In the genomic region with DNA sequence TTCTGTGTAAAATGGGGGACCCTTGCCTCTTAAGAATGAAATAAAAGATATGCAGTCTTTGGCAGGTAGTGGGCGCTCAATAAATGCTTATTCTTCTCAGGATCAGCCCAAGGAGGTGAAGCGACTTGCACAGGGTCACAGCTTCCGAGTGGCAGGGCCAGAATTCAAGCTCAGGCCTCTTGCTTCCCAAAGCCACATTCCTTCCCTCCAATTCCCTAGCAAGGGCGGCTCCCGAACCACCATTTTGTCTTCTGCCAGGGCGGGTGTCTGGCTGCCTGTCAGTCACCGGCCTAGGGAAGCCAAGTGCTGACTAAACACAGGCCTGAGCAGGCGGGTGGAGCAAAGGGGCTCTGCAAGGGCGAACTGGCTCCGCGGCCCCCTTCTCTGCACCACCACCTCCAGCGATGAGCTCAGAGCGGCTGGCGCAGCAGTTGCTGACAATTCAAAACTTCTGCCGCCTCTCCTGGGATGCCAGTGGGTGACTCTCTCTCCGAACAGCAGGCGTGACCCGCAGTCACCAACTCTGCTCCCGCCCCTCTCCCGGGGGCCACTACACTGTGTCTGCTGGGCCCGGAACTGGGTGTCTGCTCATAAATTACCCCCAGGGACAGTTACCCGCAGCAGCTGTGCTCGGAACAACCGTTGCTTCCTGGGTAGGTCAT, we compare ENCODE assay signal across 8 cellular contexts. TPM values are rescaled to one million over a fixed set of nuclear protein-coding genes. Genes with fewer than 3 reads are reported as not detected.
DNase-seq lines count a peak whose midpoint lies in the region; ATAC-seq and TF ChIP-seq lines count a peak whose summit lies in the region.

No MANE protein-coding gene starts in this region.

- BruUV-seq in MCF 10A (replicated peaks; lab: Mats Ljungman, UMichigan) = no TSS peak

- ATAC-seq in HG03469 (IDR thresholded peaks at IDR 0.05; ENCODE audit: unreplicated experiment) = no peak
- no peak for ATAC-seq in GM21515 (IDR thresholded peaks at IDR 0.05; ENCODE audit: unreplicated experiment)

- H3K9me3 ChIP-seq in breast epithelium (no peaks in the 10 kb centered on the region), neural progenitor cell (ENCODE audit: low read depth) (no peaks in the 10 kb centered on the region)

- DNase-seq in breast epithelium (ENCODE audit: low spot score in 2 of 2) (no peak), MCF 10A (ENCODE audit: unreplicated experiment) (no peak), fibroblast of the aortic adventitia (ENCODE audit: low read depth) (peak; percentile 82), neural progenitor cell (ENCODE audit: low spot score) (peak; percentile 52), cerebellum (ENCODE audit: low spot score) (no peak)
- no peak for DNase-seq in T-helper 2 cell treated with Interferon-gamma antibody and Interleukin-4, amounts not matched to agents 5 μg/mL and 100 μg/mL, for 36 hours (ENCODE audit: low spot score)

- H3K36me3 ChIP-seq in breast epithelium (no peaks in the 10 kb centered on the region), neural progenitor cell (no peaks in the 10 kb centered on the region)

- H3K4me1 Mint-ChIP-seq in MCF 10A (ENCODE audit: insufficient read depth, unreplicated experiment) (peaks cover 2% of the 10 kb centered on the region), neural progenitor cell (peaks cover 69% of the 10 kb centered on the region)
- H3K4me1 Mint-ChIP-seq in T-helper 2 cell treated with Interferon-gamma antibody and Interleukin-4, amounts not matched to agents 5 μg/mL and 100 μg/mL, for 36 hours (ENCODE audit: low read depth) = peaks cover 17% of the 10 kb centered on the region

- TF ChIP-seq CTCF in breast epithelium (IDR thresholded peaks at IDR 0.05) (peak in 1 of 3 donors; percentile 13), MCF 10A (IDR thresholded peaks at IDR 0.05; ENCODE audit: unreplicated experiment) (no peak), fibroblast of the aortic adventitia (IDR thresholded peaks at IDR 0.05; ENCODE audit: insufficient read depth, low read length) (peak; percentile 33), neural progenitor cell (IDR thresholded peaks at IDR 0.05) (peak; percentile 36)

- no peak overlapping the region for H3K4me3 Mint-ChIP-seq in MCF 10A (ENCODE audit: unreplicated experiment)
- H3K4me3 Mint-ChIP-seq in T-helper 2 cell treated with Interferon-gamma antibody and Interleukin-4, amounts not matched to agents 5 μg/mL and 100 μg/mL, for 36 hours = no peak overlapping the region
- H3K4me3 Mint-ChIP-seq in neural progenitor cell = no peak overlapping the region

- no peak overlapping the region for H3K9ac ChIP-seq in neural progenitor cell

- peaks cover 71% of the 10 kb centered on the region for H3F3A ChIP-seq in neural progenitor cell (ENCODE audit: low read depth)

- H3K4me3 ChIP-seq in breast epithelium (peak overlapping the region in 1 of 3 donors; percentile 27), fibroblast of the aortic adventitia (ENCODE audit: low read depth, low read length) (no peak overlapping the region), neural progenitor cell (no peak overlapping the region)

- POLR2A ChIA-PET in MCF 10A (lab: Yijun Ruan, JAX) = interaction anchor here (0.5 to 1.5 kb wide), 5 partner anchors 8 to 103 kb away, joined by 3 to 4 read pairs (median 3); a partner anchor contains a TSS

- H3K9me3 Mint-ChIP-seq in MCF 10A (ENCODE audit: unreplicated experiment) (no peaks in the 10 kb centered on the region), neural progenitor cell (no peaks in the 10 kb centered on the region)
- H3K9me3 Mint-ChIP-seq in T-helper 2 cell treated with Interferon-gamma antibody and Interleukin-4, amounts not matched to agents 5 μg/mL and 100 μg/mL, for 36 hours = no peaks in the 10 kb centered on the region

- no peak for TF ChIP-seq POLR2A in breast epithelium (IDR thresholded peaks at IDR 0.05)

- H3K27ac Mint-ChIP-seq in MCF 10A (ENCODE audit: low read depth, unreplicated experiment) (no peak overlapping the region), neural progenitor cell (peak overlapping the region; percentile 33)
- peak overlapping the region; percentile 45 for H3K27ac Mint-ChIP-seq in T-helper 2 cell treated with Interferon-gamma antibody and Interleukin-4, amounts not matched to agents 5 μg/mL and 100 μg/mL, for 36 hours

- H3K27me3 ChIP-seq in breast epithelium = no peaks in the 10 kb centered on the region
- H3K27me3 ChIP-seq in neural progenitor cell = no peaks in the 10 kb centered on the region

- H3K27me3 Mint-ChIP-seq in MCF 10A (ENCODE audit: insufficient read depth, unreplicated experiment) (no peaks in the 10 kb centered on the region), neural progenitor cell (ENCODE audit: insufficient read depth, low read depth) (peaks cover 5% of the 10 kb centered on the region)
- H3K27me3 Mint-ChIP-seq in T-helper 2 cell treated with Interferon-gamma antibody and Interleukin-4, amounts not matched to agents 5 μg/mL and 100 μg/mL, for 36 hours (ENCODE audit: low read depth) = no peaks in the 10 kb centered on the region

- no peaks in the 10 kb centered on the region for H3K79me2 ChIP-seq in neural progenitor cell (ENCODE audit: low read depth)

- H3K36me3 Mint-ChIP-seq in MCF 10A (ENCODE audit: insufficient read depth, unreplicated experiment) (peaks cover 53% of the 10 kb centered on the region), neural progenitor cell (peaks cover 11% of the 10 kb centered on the region)
- H3K36me3 Mint-ChIP-seq in T-helper 2 cell treated with Interferon-gamma antibody and Interleukin-4, amounts not matched to agents 5 μg/mL and 100 μg/mL, for 36 hours (ENCODE audit: low read depth) = peaks cover 16% of the 10 kb centered on the region

- no peak overlapping the region for H3K4me2 ChIP-seq in neural progenitor cell

- H3K4me1 ChIP-seq in breast epithelium = peaks cover 12 to 58% of the 10 kb centered on the region in 2 donors
- peaks cover 68% of the 10 kb centered on the region for H3K4me1 ChIP-seq in neural progenitor cell

- H3K27ac ChIP-seq in breast epithelium (peak overlapping the region; percentile 91 to 93), neural progenitor cell (no peak overlapping the region)

- CTCF ChIA-PET in MCF 10A (lab: Yijun Ruan, JAX) = interaction anchor here (0.5 to 5.8 kb wide), 9 partner anchors 10 to 260 kb away, joined by 3 to 52 read pairs (median 4); a partner anchor contains a TSS

- H4K20me1 ChIP-seq in neural progenitor cell (ENCODE audit: low read depth) = peaks cover 6% of the 10 kb centered on the region

- no peak overlapping the region for H2AFZ ChIP-seq in neural progenitor cell (replicated peaks)

- intact Hi-C loops in breast epithelium (cut with DNase I; ENCODE audit: low total_unique reads) (no loop called here), MCF 10A (cut with micrococcal nuclease) (no loop called here)

RNA-seq across cellular contexts. Expression of a gene that starts 10.8 kb away (rescaled TPM):
- under 1 TPM in 2 of 3 donors, not detected in 1; 0.16 to 0.66 TPM for total RNA-seq in breast epithelium
- 0.47 and 0.65 TPM in 2 replicates for total RNA-seq in MCF 10A (2022)
- total RNA-seq in fibroblast of the aortic adventitia (ENCODE audit: low replicate concordance) = 0.99 TPM in 1 of 2 replicates, not detected in the other
- total RNA-seq in neural progenitor cell (ENCODE audit: low replicate concordance) = 3.0 and 3.1 TPM in 2 replicates
- 1.00 TPM for total RNA-seq in cerebellum

RNA-seq across cellular contexts. Expression of a gene that starts 20.1 kb away (rescaled TPM):
- total RNA-seq in breast epithelium = 1 to 10 TPM in 1 of 3 donors, under 1 TPM in 1, not detected in 1; 0.66 to 5.3 TPM
- total RNA-seq in MCF 10A (2022) = 0.23 TPM in 1 of 2 replicates, not detected in the other
- not detected in 2 replicates for total RNA-seq in fibroblast of the aortic adventitia (ENCODE audit: low replicate concordance)
- total RNA-seq in neural progenitor cell (ENCODE audit: low replicate concordance) = 1.5 and 1.6 TPM in 2 replicates
- not detected for total RNA-seq in cerebellum

RNA-seq across cellular contexts. Expression of a gene that starts 28.6 kb away (rescaled TPM):
- total RNA-seq in breast epithelium = 10 to 100 TPM in 1 of 3 donors, 1 to 10 TPM in 2; 6.0 to 10.5 (median 7.4) TPM
- total RNA-seq in MCF 10A (2022) = not detected in 2 replicates
- total RNA-seq in fibroblast of the aortic adventitia (ENCODE audit: low replicate concordance) = not detected in 2 replicates
- not detected in 2 replicates for total RNA-seq in neural progenitor cell (ENCODE audit: low replicate concordance)
- not detected for total RNA-seq in cerebellum

RNA-seq across cellular contexts. Expression of a gene that starts 36.4 kb away (rescaled TPM):
- total RNA-seq in breast epithelium = 10 to 100 TPM; 29.4 to 67.5 (median 52.0) TPM
- 13.2 and 13.5 TPM in 2 replicates for total RNA-seq in MCF 10A (2022)
- 13.0 and 18.2 TPM in 2 replicates for total RNA-seq in fibroblast of the aortic adventitia (ENCODE audit: low replicate concordance)
- total RNA-seq in neural progenitor cell (ENCODE audit: low replicate concordance) = 1.9 and 11.7 TPM in 2 replicates
- total RNA-seq in cerebellum = 2.3 TPM

Comparison
In these comparisons a context has a peak if more than half of its experiments do, and no peak if none do; other contexts are left out.
1. DNase-seq: peak in fibroblast of the aortic adventitia (single experiment) and neural progenitor cell (single experiment); none in breast epithelium (0 of 2), MCF 10A (single experiment), T-helper 2 cell treated with Interferon-gamma antibody and Interleukin-4, amounts not matched to agents 5 μg/mL and 100 μg/mL, for 36 hours (single experiment) and cerebellum (single experiment).